In genomic region chr11:64874308-64874707, GRCh38 we compare ENCODE assay signal across 8 cellular contexts. TPM values are rescaled to one million over a fixed set of nuclear protein-coding genes. Genes with fewer than 3 reads are reported as not detected.
A peak's percentile ranks its signal among the peaks of the same experiment; 100 is the strongest.
DNase-seq lines count a peak whose midpoint lies in the region; ATAC-seq and TF ChIP-seq lines count a peak whose summit lies in the region.
"Had no signal": no experiment of that assay in that cellular context is flagged by ENCODE, and none has a peak within 500 bp of the region (broad histone marks: within the 10 kb centered on the region; RNA-seq: fewer than 3 reads in every experiment).

No MANE protein-coding gene starts in this region.

- TF ChIP-seq CTCF in CD4-positive, alpha-beta T cell (IDR thresholded peaks at IDR 0.05), result no peak
- TF ChIP-seq CTCF in activated B cell treated with CpG ODN at 0.5 μM for 24 hours (IDR thresholded peaks at IDR 0.05) (no peak), mesothelial cell of epicardium (IDR thresholded peaks at IDR 0.05; ENCODE audit: unreplicated experiment) (no peak)

- H3K9me3 ChIP-seq in CD4-positive, alpha-beta T cell (ENCODE audit: control insufficient read depth, low read length), result no peaks in the 10 kb centered on the region

- H3K4me1 Mint-ChIP-seq in CD4-positive, alpha-beta T cell (ENCODE audit: low read depth), result peaks cover 81% of the 10 kb centered on the region
- H3K4me1 Mint-ChIP-seq in activated B cell treated with CpG ODN at 0.5 μM for 24 hours (peaks cover 78% of the 10 kb centered on the region), mesothelial cell of epicardium (peaks cover 49% of the 10 kb centered on the region)

- peak; percentile 2 for ATAC-seq in CD4-positive, alpha-beta T cell (ENCODE audit: poor library complexity)
- ATAC-seq in activated B cell treated with CpG ODN at 0.5 μM for 24 hours (ENCODE audit: low read depth), result no peak
- no peak for ATAC-seq in GM19395 (IDR thresholded peaks at IDR 0.05; ENCODE audit: unreplicated experiment)
- ATAC-seq: HCT116 had no signal

- H3K27ac ChIP-seq in CD4-positive, alpha-beta T cell (ENCODE audit: low read depth, low read length), result no peak overlapping the region

- peak overlapping the region; percentile 98 for H3K4me3 Mint-ChIP-seq in CD4-positive, alpha-beta T cell
- H3K4me3 Mint-ChIP-seq in activated B cell treated with CpG ODN at 0.5 μM for 24 hours (peak overlapping the region; percentile 97), mesothelial cell of epicardium (no peak overlapping the region)

- no peaks in the 10 kb centered on the region for H3K9me3 Mint-ChIP-seq in CD4-positive, alpha-beta T cell
- H3K9me3 Mint-ChIP-seq in activated B cell treated with CpG ODN at 0.5 μM for 24 hours (no peaks in the 10 kb centered on the region), mesothelial cell of epicardium (no peaks in the 10 kb centered on the region)

- H3K27me3 Mint-ChIP-seq in CD4-positive, alpha-beta T cell, result no peaks in the 10 kb centered on the region
- H3K27me3 Mint-ChIP-seq in activated B cell treated with CpG ODN at 0.5 μM for 24 hours, result no peaks in the 10 kb centered on the region
- no peaks in the 10 kb centered on the region for H3K27me3 Mint-ChIP-seq in mesothelial cell of epicardium (ENCODE audit: low read depth)

- POLR2A ChIA-PET in CD4-positive, alpha-beta T cell (lab: Charles Lee), result interaction anchor here (2.6 to 17.7 kb wide), 2 partner anchors 17 to 130 kb away, joined by 12 to 767 read pairs; partner anchors contain the start of genes CDC42BPG and RASGRP2
- POLR2A ChIA-PET in activated B cell treated with CpG ODN at 0.5 μM for 24 hours (lab: Charles Lee), result interaction anchor here (0.6 to 27.8 kb wide), 5 partner anchors 14 to 692 kb away, joined by 3 to 1194 read pairs (median 6); partner anchors contain the start of genes ARL2 and CDC42BPG

- CTCF ChIA-PET in CD4-positive, alpha-beta T cell (lab: Charles Lee), result interaction anchor here (0.6 to 2.7 kb wide), 7 partner anchors 9 to 113 kb away, joined by 3 to 10 read pairs (median 5); no protein-coding TSS in a partner anchor
- CTCF ChIA-PET in activated B cell treated with CpG ODN at 0.5 μM for 24 hours (lab: Charles Lee), result interaction anchor here (1.4 to 11.5 kb wide), 3 partner anchors 13 to 23 kb away, joined by 6 to 163 read pairs (median 6); no protein-coding TSS in a partner anchor

- H3K27me3 ChIP-seq in CD4-positive, alpha-beta T cell (ENCODE audit: control insufficient read depth, insufficient read depth, low read length), result no peaks in the 10 kb centered on the region

- intact Hi-C loops in CD4-positive, alpha-beta T cell (cut with DNase I, micrococcal nuclease), result no loop called here
- intact Hi-C loops in activated B cell treated with CpG ODN at 0.5 μM for 24 hours (cut with micrococcal nuclease), result no loop called here

- H3K27ac Mint-ChIP-seq in CD4-positive, alpha-beta T cell, result peak overlapping the region; percentile 92
- H3K27ac Mint-ChIP-seq in activated B cell treated with CpG ODN at 0.5 μM for 24 hours (peak overlapping the region; percentile 73), mesothelial cell of epicardium (peak overlapping the region; percentile 16)

- H3K36me3 Mint-ChIP-seq in CD4-positive, alpha-beta T cell (ENCODE audit: low read depth), result peaks cover 88% of the 10 kb centered on the region
- H3K36me3 Mint-ChIP-seq in activated B cell treated with CpG ODN at 0.5 μM for 24 hours (ENCODE audit: low read depth) (peaks cover 78% of the 10 kb centered on the region), mesothelial cell of epicardium (peaks cover 9% of the 10 kb centered on the region)

- peak in 2 of 10 experiments; percentile 44 to 57 for DNase-seq in CD4-positive, alpha-beta T cell
- DNase-seq in activated B cell treated with CpG ODN at 0.5 μM for 24 hours (no peak), mesothelial cell of epicardium (ENCODE audit: low spot score in 2 of 2, unreplicated experiment in 2 of 2) (no peak), LoVo (ENCODE audit: low spot score) (no peak)
- no peak for DNase-seq in stimulated activated CD4-positive, alpha-beta T cell treated with anti-CD3 and anti-CD28 coated beads, Interleukin-4, amount 100 ng/mL, for 1 hour
- DNase-seq: activated CD4-positive, CD25-positive, alpha-beta regulatory T cell treated with anti-CD3 and anti-CD28 coated beads, Interleukin-2, amount 50 U/mL, for 72 hours had no signal

RNA-seq across cellular contexts. Expression of gene EHD1, which starts 4.1 kb away (rescaled TPM):
- total RNA-seq in CD4-positive, alpha-beta T cell, result 100 to 1,000 TPM; 132 to 139 TPM
- total RNA-seq in activated B cell treated with CpG ODN at 0.5 μM for 24 hours, result 357 and 360 TPM in 2 replicates
- total RNA-seq in mesothelial cell of epicardium, result 84.9 to 94.5 TPM (median 86.8 TPM) in 3 replicates

RNA-seq across cellular contexts. Expression of gene CDC42BPG, which starts 29.9 kb away (rescaled TPM):
- total RNA-seq in CD4-positive, alpha-beta T cell, result 1 to 10 TPM; 6.9 to 9.7 TPM
- total RNA-seq in activated B cell treated with CpG ODN at 0.5 μM for 24 hours (2.2 and 3.7 TPM in 2 replicates), mesothelial cell of epicardium (24.6 to 30.1 TPM (median 25.0 TPM) in 3 replicates)

RNA-seq across cellular contexts. Expression of gene ATG2A, which starts 42.7 kb away (rescaled TPM):
- 100 to 1,000 TPM; 189 to 198 TPM for total RNA-seq in CD4-positive, alpha-beta T cell
- 31.2 and 35.0 TPM in 2 replicates for total RNA-seq in activated B cell treated with CpG ODN at 0.5 μM for 24 hours
- total RNA-seq in mesothelial cell of epicardium, result 29.8 to 32.9 TPM (median 31.7 TPM) in 3 replicates

RNA-seq across cellular contexts. Expression of gene PPP2R5B, which starts 50.2 kb away (rescaled TPM):
- total RNA-seq in CD4-positive, alpha-beta T cell, result 10 to 100 TPM; 16.8 to 18.3 TPM
- total RNA-seq in activated B cell treated with CpG ODN at 0.5 μM for 24 hours (12.0 and 12.6 TPM in 2 replicates), mesothelial cell of epicardium (12.3 to 14.4 TPM (median 13.5 TPM) in 3 replicates)

Comparison
In these comparisons a context has a peak if more than half of its experiments do, and no peak if none do; other contexts are left out.
1. H3K27ac Mint-ChIP-seq: peak in every context shown above with its lines; median percentile 92 in CD4-positive, alpha-beta T cell; 73 in activated B cell treated with CpG ODN at 0.5 μM for 24 hours; 16 in mesothelial cell of epicardium.